Comparison of ENCODE assay signal across 15 cellular contexts in the genomic region with DNA sequence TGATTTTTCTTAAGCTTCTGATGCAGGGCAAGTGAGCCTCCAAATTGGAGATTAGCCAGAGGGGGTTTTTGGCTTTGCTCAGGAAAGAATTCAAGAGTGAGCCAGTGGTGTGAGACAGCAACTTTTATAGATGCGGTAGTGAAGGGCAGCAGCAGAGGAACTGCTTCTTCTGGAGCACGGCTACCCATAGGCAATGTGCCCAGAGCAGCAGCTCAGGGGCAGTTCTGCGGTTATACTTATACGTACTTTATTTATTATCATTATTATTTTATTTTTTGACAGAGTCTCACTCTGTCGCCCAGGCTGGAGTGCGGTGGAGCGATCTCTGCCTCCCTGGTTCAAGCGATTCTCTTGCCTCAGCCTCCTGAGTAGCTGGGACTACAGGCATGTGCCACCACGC. TPM values are rescaled to one million over a fixed set of nuclear protein-coding genes. Genes with fewer than 3 reads are reported as not detected.
A peak's percentile ranks its signal among the peaks of the same experiment; 100 is the strongest.
DNase-seq lines count a peak whose midpoint lies in the region; ATAC-seq and TF ChIP-seq lines count a peak whose summit lies in the region.
"Had no signal": no experiment of that assay in that cellular context is flagged by ENCODE, and none has a peak within 500 bp of the region (broad histone marks: within the 10 kb centered on the region; RNA-seq: fewer than 3 reads in every experiment).

No MANE protein-coding gene starts in this region.

- POLR2A ChIA-PET in IMR-90 (lab: Charles Lee; ENCODE audit: unreplicated experiment) = no interaction called here

- H3K79me1 ChIP-seq in IMR-90 (ENCODE audit: low read depth in 1 of 2, low read length in 2 of 2) = no peaks in the 10 kb centered on the region

- no peak overlapping the region for H3K4me2 ChIP-seq in IMR-90 (ENCODE audit: low read depth, low read length)

- in situ Hi-C loops in IMR-90 (cut with MboI; ENCODE audit: low sequenced_read_pairs) = no loop called here

- no peak overlapping the region for H3K4ac ChIP-seq in IMR-90 (ENCODE audit: low read depth, low read length)

- dilution Hi-C loops in IMR-90 (cut with HindIII; ENCODE audit: low sequenced_read_pairs, unreplicated experiment) = no loop called here

- peak; percentile 51 for DNase-seq in IMR-90
- peak; percentile 50 for DNase-seq in NOMO-1 treated with DMSO at 0.1 percent for 48 hours (lab: John Stamatoyannopoulos, UW; ENCODE audit: unreplicated experiment)
- DNase-seq in right atrium auricular region (ENCODE audit: low spot score) = peak; percentile 57
- no peak for DNase-seq in spleen
- DNase-seq in superior temporal gyrus (ENCODE audit: extremely low spot score) = no peak
- no peak for DNase-seq in H4 (ENCODE audit: low spot score)
- no peak for DNase-seq in NCI-H1417 treated with DMSO at 0.1 percent for 48 hours (lab: John Stamatoyannopoulos, UW)
- DNase-seq: COR-L47, NCI-H526 treated with DMSO at 0.1 percent for 48 hours, SHP77 treated with DMSO at 0.1 percent for 48 hours, WERI-Rb-1 had no signal

- CTCF ChIA-PET in IMR-90 (lab: Yijun Ruan, JAX) = interaction anchor here (1.0 kb wide), 1 partner anchor 19 kb away, joined by 4 read pairs; no protein-coding TSS in a partner anchor

- H3K27ac ChIP-seq in IMR-90 (ENCODE audit: insufficient read depth, low read length) (no peak overlapping the region), right atrium auricular region (no peak overlapping the region), spleen (peak overlapping the region; percentile 17 to 92 (median 88))
- H3K27ac ChIP-seq: WERI-Rb-1 had no signal

- H3K9me3 ChIP-seq in IMR-90 (ENCODE audit: control insufficient read depth, insufficient read depth, low read length) (no peaks in the 10 kb centered on the region), right atrium auricular region (no peaks in the 10 kb centered on the region), spleen (no peaks in the 10 kb centered on the region)
- H3K9me3 ChIP-seq: adrenal gland had no signal

- H4K20me1 ChIP-seq in IMR-90 (ENCODE audit: insufficient read depth, low read length) = no peaks in the 10 kb centered on the region

- H4K91ac ChIP-seq in IMR-90 (ENCODE audit: insufficient read depth, low read depth, low read length) = no peak overlapping the region

- TF ChIP-seq RAD21 in IMR-90 (IDR thresholded peaks at IDR 0.05; ENCODE audit: low read length) = no peak

- H3K23ac ChIP-seq in IMR-90 (ENCODE audit: low read depth, low read length) = no peak overlapping the region

- ATAC-seq in IMR-90 (ENCODE audit: low read depth) = peak; percentile 62

- no CpG with 5 or more reads among the region's 9 CpGs for WGBS in IMR-90 (ENCODE audit: extremely low coverage in 2 of 2, insufficient read length in 1 of 2), 2 experiments
- 36 to 61% (median 49%) methylated on average over 9 of the region's 9 CpGs for WGBS in spleen, 5 donors

- no peaks in the 10 kb centered on the region for H3K27me3 ChIP-seq in IMR-90 (ENCODE audit: control insufficient read depth, insufficient read depth, low read length)
- H3K27me3 ChIP-seq in right atrium auricular region = no peaks in the 10 kb centered on the region
- no peaks in the 10 kb centered on the region for H3K27me3 ChIP-seq in spleen (replicated peaks in 1 of 7)
- H3K27me3 ChIP-seq: adrenal gland had no signal

- H3K4me3 ChIP-seq in IMR-90 (ENCODE audit: insufficient read depth, low read depth, low read length) (no peak overlapping the region), right atrium auricular region (no peak overlapping the region), spleen (peak overlapping the region in 1 of 8 donors; percentile 45)
- H3K4me3 ChIP-seq: adrenal gland had no signal

- no peak overlapping the region for H2AFZ ChIP-seq in IMR-90 (replicated peaks; ENCODE audit: low read length, poor library complexity)

- H3K14ac ChIP-seq in IMR-90 (replicated peaks; ENCODE audit: low read depth, low read length) = no peak overlapping the region

- no peak overlapping the region for H3K56ac ChIP-seq in IMR-90 (ENCODE audit: extremely low read depth, insufficient read depth, low read length)

- H2AK5ac ChIP-seq in IMR-90 (ENCODE audit: low read depth, low read length) = no peak overlapping the region

- H4K5ac ChIP-seq in IMR-90 (ENCODE audit: low read depth, low read length) = no peak overlapping the region

- H3K9ac ChIP-seq in IMR-90 (ENCODE audit: low read depth, low read length) = no peak overlapping the region

- BruUV-seq in IMR-90 (replicated peaks; lab: Mats Ljungman, UMichigan) = no TSS peak

- H3K4me1 ChIP-seq in IMR-90 (ENCODE audit: control insufficient read depth, insufficient read depth, low read length) (0 out of 2 replicates have a peak, but pooled peaks cover 2% of the 10 kb centered on the region), right atrium auricular region (no peaks in the 10 kb centered on the region), spleen (peaks cover 9 to 58% (median 42%) of the 10 kb centered on the region in 6 donors)
- H3K4me1 ChIP-seq: adrenal gland had no signal

- no peak overlapping the region for H2BK120ac ChIP-seq in IMR-90 (ENCODE audit: low read depth, low read length)

- no peaks in the 10 kb centered on the region for H3K36me3 ChIP-seq in IMR-90 (ENCODE audit: control insufficient read depth, insufficient read depth, low read length)
- H3K36me3 ChIP-seq in right atrium auricular region = no peaks in the 10 kb centered on the region
- H3K36me3 ChIP-seq in spleen = no peaks in the 10 kb centered on the region
- H3K36me3 ChIP-seq: adrenal gland, WERI-Rb-1 had no signal

- no peak overlapping the region for H2BK15ac ChIP-seq in IMR-90 (ENCODE audit: low read depth, low read length)

- TF ChIP-seq CTCF in IMR-90 (conservative IDR thresholded peaks at IDR 0.05; ENCODE audit: low read depth, low read length) = no peak
- no peak for TF ChIP-seq CTCF in right atrium auricular region (IDR thresholded peaks at IDR 0.05)
- TF ChIP-seq CTCF in spleen (IDR thresholded peaks at IDR 0.05 in 8 of 11, conservative IDR thresholded peaks at IDR 0.05 in 3 of 11) = no peak

- no peak overlapping the region for H2BK5ac ChIP-seq in IMR-90 (ENCODE audit: low read depth, low read length, poor library complexity, severe bottlenecking)

- no peak overlapping the region for H4K8ac ChIP-seq in IMR-90 (ENCODE audit: low read depth in 2 of 2, low read length in 2 of 2)

- no peak overlapping the region for H2BK20ac ChIP-seq in IMR-90 (ENCODE audit: low read depth, low read length)

- intact Hi-C loops in IMR-90 (cut with micrococcal nuclease) = no loop called here
- intact Hi-C loops in spleen (cut with DNase I; ENCODE audit: low total_unique reads) = no loop called here

- no peak overlapping the region for H3K18ac ChIP-seq in IMR-90 (ENCODE audit: low read depth, low read length)

- H2AK9ac ChIP-seq in IMR-90 (replicated peaks; ENCODE audit: low read depth, low read length, poor library complexity) = no peak overlapping the region

- no peaks in the 10 kb centered on the region for H3K9me1 ChIP-seq in IMR-90 (ENCODE audit: insufficient read depth, low read length)

- TF ChIP-seq POLR2A in IMR-90 (IDR thresholded peaks at IDR 0.05; ENCODE audit: low read depth, low read length) = no peak
- TF ChIP-seq POLR2A in spleen (IDR thresholded peaks at IDR 0.05) = no peak

TF ChIP-seq in IMR-90, 13 proteins besides CTCF, POLR2A, EP300 and RAD21:
- TF ChIP-seq, protein P1, sequence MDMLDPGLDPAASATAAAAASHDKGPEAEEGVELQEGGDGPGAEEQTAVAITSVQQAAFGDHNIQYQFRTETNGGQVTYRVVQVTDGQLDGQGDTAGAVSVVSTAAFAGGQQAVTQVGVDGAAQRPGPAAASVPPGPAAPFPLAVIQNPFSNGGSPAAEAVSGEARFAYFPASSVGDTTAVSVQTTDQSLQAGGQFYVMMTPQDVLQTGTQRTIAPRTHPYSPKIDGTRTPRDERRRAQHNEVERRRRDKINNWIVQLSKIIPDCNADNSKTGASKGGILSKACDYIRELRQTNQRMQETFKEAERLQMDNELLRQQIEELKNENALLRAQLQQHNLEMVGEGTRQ (IDR thresholded peaks at IDR 0.05; ENCODE audit: low read depth, low read length) = no peak
- TF ChIP-seq CHD1 (IDR thresholded peaks at IDR 0.05; ENCODE audit: low read depth, low read length) (no peak), MAFK (IDR thresholded peaks at IDR 0.05; ENCODE audit: low read depth, low read length) (no peak), BHLHE40 (IDR thresholded peaks at IDR 0.05; ENCODE audit: low read depth, low read length) (no peak), NFE2L2 (IDR thresholded peaks at IDR 0.05; ENCODE audit: low read depth, low read length) (no peak), MXI1 (IDR thresholded peaks at IDR 0.05; ENCODE audit: borderline replicate concordance, low read depth, low read length) (no peak), CEBPB (IDR thresholded peaks at IDR 0.05; ENCODE audit: low read depth, low read length) (no peak), RCOR1 (IDR thresholded peaks at IDR 0.05; ENCODE audit: insufficient replicate concordance, low read length) (no peak)

RNA-seq across cellular contexts. Expression of gene NT5DC4, which starts 19.7 kb away (rescaled TPM):
- total RNA-seq in IMR-90 (2012; rRNA removed) (not detected in 2 replicates), right atrium auricular region (not detected), spleen (1 to 10 TPM in 6 of 7 donors, under 1 TPM in 1; 0.28 to 3.8 (median 2.2) TPM)
- polyA plus RNA-seq in IMR-90 (2012; rRNA removed) (not detected in 2 replicates), spleen (under 1 TPM; 0.47 to 0.83 (median 0.72) TPM)
- not detected in 2 replicates for polyA plus RNA-seq in IMR-90 (2012; cell fraction: cytosol; rRNA removed)
- polyA plus RNA-seq in IMR-90 (2012; cell fraction: nucleus; rRNA removed; ENCODE audit: low replicate concordance) = not detected in 2 replicates
- total RNA-seq in H4 (2014; rRNA removed; shearing (Covaris generic)) = not detected in 2 replicates
- total RNA-seq: HFFc6, HT1080, pulmonary artery endothelial cell had no signal

RNA-seq across cellular contexts. Expression of gene SLC20A1, which starts 55.4 kb away (rescaled TPM):
- total RNA-seq in IMR-90 (2012; rRNA removed) (94.1 and 123 TPM in 2 replicates), right atrium auricular region (10 to 100 TPM; 16.8 to 19.7 TPM), spleen (10 to 100 TPM; 49.0 to 83.6 (median 69.9) TPM)
- polyA plus RNA-seq in IMR-90 (2012; rRNA removed) (72.3 and 93.6 TPM in 2 replicates), spleen (10 to 100 TPM; 15.4 to 24.5 (median 17.8) TPM)
- polyA plus RNA-seq in IMR-90 (2012; cell fraction: cytosol; rRNA removed) = 20.4 and 27.2 TPM in 2 replicates
- polyA plus RNA-seq in IMR-90 (2012; cell fraction: nucleus; rRNA removed; ENCODE audit: low replicate concordance) = 27.1 and 155 TPM in 2 replicates
- 54.2 and 57.2 TPM in 2 replicates for total RNA-seq in H4 (2014; rRNA removed; shearing (Covaris generic))

Comparison
In these comparisons a context has a peak if more than half of its experiments do, and no peak if none do; other contexts are left out.
1. DNase-seq: peak in IMR-90 (single experiment), NOMO-1 treated with DMSO at 0.1 percent for 48 hours (single experiment) and right atrium auricular region (single experiment); none in spleen (single experiment), superior temporal gyrus (single experiment), H4 (single experiment) and NCI-H1417 treated with DMSO at 0.1 percent for 48 hours (single experiment).
2. H3K27ac ChIP-seq: peak in spleen (8 of 8); none in IMR-90 (single experiment) and right atrium auricular region (0 of 2).